ENCODE assay signal across 37 cellular contexts in genomic region chr10:13473986-13474385, GRCh38. TPM values are rescaled to one million over a fixed set of nuclear protein-coding genes. Genes with fewer than 3 reads are reported as not detected.
A peak's percentile ranks its signal among the peaks of the same experiment; 100 is the strongest.
DNase-seq lines count a peak whose midpoint lies in the region; ATAC-seq, FAIRE-seq and TF ChIP-seq lines count a peak whose summit lies in the region.
"Had no signal": no experiment of that assay in that cellular context is flagged by ENCODE, and none has a peak within 500 bp of the region (broad histone marks: within the 10 kb centered on the region; RNA-seq: fewer than 3 reads in every experiment).

No MANE protein-coding gene starts in this region.

- H3K9ac ChIP-seq in GM12878 (ENCODE audit: control insufficient read depth, insufficient read depth, low read length): no peak overlapping the region
- H3K9ac ChIP-seq in neuronal stem cell (ENCODE audit: low read depth, low read length, poor library complexity): peak overlapping the region; percentile 46
- H3K9ac ChIP-seq: BLaER1; BLaER1 treated with 17β-estradiol and CSF1 and Interleukin-3, amounts not matched to agents 10 nM and 100 nM had no signal

- H2BK5ac ChIP-seq in neuronal stem cell (ENCODE audit: low read length): no peak overlapping the region

- TF ChIP-seq CTCF in HEK293 (tag by site-specific recombination; IDR thresholded peaks at IDR 0.05): no peak
- TF ChIP-seq CTCF in GM12878 (IDR thresholded peaks at IDR 0.05 in 2 of 3, conservative IDR thresholded peaks at IDR 0.05 in 1 of 3; ENCODE audit: control insufficient read depth in 2 of 3, extremely low read depth in 1 of 3, insufficient read depth in 1 of 3, low read depth in 3 of 3, low read length in 3 of 3): no peak

- no peak overlapping the region for H3K27ac ChIP-seq in HEK293 (ENCODE audit: extremely low read depth, low read depth, low read length)
- H3K27ac ChIP-seq in GM12878 (ENCODE audit: control insufficient read depth, insufficient read depth): no peak overlapping the region
- H3K27ac ChIP-seq in neuronal stem cell (replicated peaks; ENCODE audit: low read length): no peak overlapping the region
- H3K27ac ChIP-seq: 22Rv1; A549; BLaER1; BLaER1 treated with 17β-estradiol and CSF1 and Interleukin-3, amounts not matched to agents 10 nM and 100 nM; C4-2B had no signal

- H4K91ac ChIP-seq in neuronal stem cell (ENCODE audit: low read depth, low read length, poor library complexity): no peak overlapping the region

- H3K27me3 ChIP-seq in GM12878 (replicated peaks in 1 of 2; ENCODE audit: control insufficient read depth in 2 of 2, insufficient read depth in 2 of 2, low read length in 1 of 2): no peaks in the 10 kb centered on the region
- H3K27me3 ChIP-seq in neuronal stem cell (ENCODE audit: control insufficient read depth in 3 of 3, insufficient read depth in 3 of 3, low read depth in 1 of 3, low read length in 3 of 3): no peaks in the 10 kb centered on the region
- H3K27me3 ChIP-seq: BLaER1; BLaER1 treated with 17β-estradiol and CSF1 and Interleukin-3, amounts not matched to agents 10 nM and 100 nM had no signal

- SMC1A ChIA-PET in GM12878 (lab: Charles Lee; ENCODE audit: uncharacterized antibody, unreplicated experiment): no interaction called here

- H3K36me3 ChIP-seq in HEK293 (ENCODE audit: control insufficient read depth in 2 of 2, insufficient read depth in 1 of 2, low read length in 2 of 2) (peaks cover 0 to 28% of the 10 kb centered on the region in 2 experiments; a peak in 2 of 3 replicates), GM12878 (ENCODE audit: control insufficient read depth in 2 of 2, insufficient read depth in 2 of 2, low read length in 1 of 2) (no peaks in the 10 kb centered on the region), neuronal stem cell (replicated peaks in 1 of 2; ENCODE audit: control insufficient read depth in 2 of 2, insufficient read depth in 2 of 2, low read length in 2 of 2) (peaks cover 0 to 12% of the 10 kb centered on the region in 2 donors)
- H3K36me3 ChIP-seq: BE2C; BLaER1; BLaER1 treated with 17β-estradiol and CSF1 and Interleukin-3, amounts not matched to agents 10 nM and 100 nM had no signal

- H3K79me2 ChIP-seq in GM12878 (ENCODE audit: control insufficient read depth, insufficient read depth, low read length): no peaks in the 10 kb centered on the region

- no peak overlapping the region for H2BK120ac ChIP-seq in neuronal stem cell (ENCODE audit: low read depth, low read length)

- no peaks in the 10 kb centered on the region for H3K9me3 ChIP-seq in HEK293 (ENCODE audit: control insufficient read depth, insufficient read depth, low read depth, low read length)
- no peaks in the 10 kb centered on the region for H3K9me3 ChIP-seq in GM12878 (replicated peaks; ENCODE audit: control insufficient read depth, insufficient read depth, low read length)
- peaks cover 0 to 2% of the 10 kb centered on the region in 2 donors for H3K9me3 ChIP-seq in neuronal stem cell (replicated peaks in 1 of 2; ENCODE audit: control insufficient read depth in 2 of 2, insufficient read depth in 1 of 2, low read depth in 1 of 2, low read length in 2 of 2)
- H3K9me3 ChIP-seq: A549, BE2C, Caco-2 had no signal

- H3K4me3 ChIP-seq in HEK293 (ENCODE audit: low read depth, low read length) (no peak overlapping the region), GM12878 (no peak overlapping the region), neuronal stem cell (ENCODE audit: low read length in 2 of 2) (no peak overlapping the region)
- H3K4me3 ChIP-seq: A549; BLaER1; BLaER1 treated with 17β-estradiol and CSF1 and Interleukin-3, amounts not matched to agents 10 nM and 100 nM had no signal

- H3K18ac ChIP-seq in neuronal stem cell (ENCODE audit: low read length): no peak overlapping the region

- FAIRE-seq in GM12878 (lab: Jason Lieb, UNC) (no peak), urothelium cell line (lab: Jason Lieb, UNC) (peak; percentile 77)
- FAIRE-seq: A204.1, A549, D721Med had no signal

- no peak overlapping the region for H2AFZ ChIP-seq in GM12878 (ENCODE audit: control insufficient read depth, low read depth, low read length)
- H2AFZ ChIP-seq in neuronal stem cell (ENCODE audit: low read length): no peak overlapping the region

- H2BK12ac ChIP-seq in neuronal stem cell (ENCODE audit: low read length): no peak overlapping the region

- no peak overlapping the region for H3K23ac ChIP-seq in neuronal stem cell (ENCODE audit: low read depth, low read length, poor library complexity)

- no TSS peak for BruUV-seq in GM12878 (replicated peaks; lab: Mats Ljungman, UMichigan)

- no peak overlapping the region for H3K14ac ChIP-seq in neuronal stem cell (ENCODE audit: low read length)

- no peaks in the 10 kb centered on the region for H4K20me1 ChIP-seq in GM12878 (ENCODE audit: control insufficient read depth, insufficient read depth)
- H4K20me1 ChIP-seq: BLaER1; BLaER1 treated with 17β-estradiol and CSF1 and Interleukin-3, amounts not matched to agents 10 nM and 100 nM had no signal

- TF ChIP-seq POLR2A in GM12878 (IDR thresholded peaks at IDR 0.05; ENCODE audit: low read depth, low read length): no peak

- RAD21 ChIA-PET in GM12878 (lab: Charles Lee; ENCODE audit: unreplicated experiment): no interaction called here

- H2BK15ac ChIP-seq in neuronal stem cell (ENCODE audit: low read length): no peak overlapping the region

- TF ChIP-seq EP300 in GM12878 (IDR thresholded peaks at IDR 0.05; ENCODE audit: borderline replicate concordance in 1 of 2, control insufficient read depth in 1 of 2, low read depth in 2 of 2, low read length in 2 of 2): no peak

- POLR2A ChIA-PET in HEK293 (lab: Yijun Ruan, JAX) (no interaction called here), GM12878 (lab: Charles Lee) (no interaction called here)

- no peak overlapping the region for H4K8ac ChIP-seq in neuronal stem cell (ENCODE audit: low read depth, low read length)

- WGBS in GM12878 (ENCODE audit: insufficient coverage, insufficient replicate concordance, low lambda C conversion rate, missing lambda C conversion rate): 88% methylated on average over 26 of the region's 26 CpGs
- no CpG with 5 or more reads among the region's 26 CpGs for WGBS in neuronal stem cell (ENCODE audit: extremely low coverage in 2 of 2, insufficient read length in 2 of 2, insufficient replicate concordance in 1 of 2), 2 donors

- H3K4me1 ChIP-seq in HEK293 (ENCODE audit: control insufficient read depth, insufficient read depth, low read length) (no peaks in the 10 kb centered on the region), GM12878 (ENCODE audit: control insufficient read depth, insufficient read depth, low read length) (no peaks in the 10 kb centered on the region), neuronal stem cell (ENCODE audit: control insufficient read depth in 2 of 2, insufficient read depth in 1 of 2, low read depth in 1 of 2, low read length in 2 of 2) (no peaks in the 10 kb centered on the region)
- H3K4me1 ChIP-seq: A549; BE2C; BLaER1; BLaER1 treated with 17β-estradiol and CSF1 and Interleukin-3, amounts not matched to agents 10 nM and 100 nM; Caco-2 had no signal

- CTCF ChIA-PET in HEK293 (lab: Yijun Ruan, JAX): no interaction called here
- CTCF ChIA-PET in GM12878 (lab: Yijun Ruan, JAX): no interaction called here

- in situ Hi-C loops in GM12878 (cut with MboI): no loop called here

- H3K4me2 ChIP-seq in GM12878 (ENCODE audit: control insufficient read depth, insufficient read depth) (no peak overlapping the region), neuronal stem cell (ENCODE audit: insufficient read depth, low read length, poor library complexity, severe bottlenecking) (no peak overlapping the region)
- H3K4me2 ChIP-seq: A549; BLaER1; BLaER1 treated with 17β-estradiol and CSF1 and Interleukin-3, amounts not matched to agents 10 nM and 100 nM had no signal

- H3K79me1 ChIP-seq in neuronal stem cell (ENCODE audit: low read depth, low read length): no peaks in the 10 kb centered on the region

- TF ChIP-seq RAD21 in GM12878 (IDR thresholded peaks at IDR 0.05; ENCODE audit: insufficient read depth, low read depth, low read length): no peak

- no peak overlapping the region for H2AK5ac ChIP-seq in neuronal stem cell (ENCODE audit: low read depth, low read length)

- ATAC-seq in GM12878: no peak
- no peak for ATAC-seq in GM21576 (IDR thresholded peaks at IDR 0.05; ENCODE audit: unreplicated experiment)
- ATAC-seq: A549; CD8-positive, alpha-beta T cell had no signal

- DNase-seq in GM12878 (ENCODE audit: low read depth, low spot score): no peak
- no peak for DNase-seq in neuronal stem cell (ENCODE audit: low spot score)
- DNase-seq in urothelium cell line (ENCODE audit: low spot score): no peak
- DNase-seq in MV-4-11 (lab: John Stamatoyannopoulos, UW): no peak
- DNase-seq in HuH-7.5 (ENCODE audit: low spot score): no peak
- DNase-seq in GOT3 (lab: John Stamatoyannopoulos, UW): no peak
- DNase-seq: 8988T; ACHN; AML-193; BE2C; C1 segment of cervical spinal cord; Caco-2; Calu3; CD4-positive, alpha-beta memory T cell; CD4-positive, alpha-beta T cell; CD4-positive, CD25-positive, alpha-beta regulatory T cell; CD8-positive, alpha-beta memory T cell; CD8-positive, alpha-beta T cell; COR-L47; DMS 273 treated with DMSO at 0.1 percent for 48 hours; DMS153; DMS53; DMS79; DMS79 treated with DMSO at 0.1 percent for 48 hours; DND-41; EL had no signal

- H3K4ac ChIP-seq in neuronal stem cell (ENCODE audit: low read length): no peak overlapping the region

- intact Hi-C loops in GM12878 (cut with micrococcal nuclease; ENCODE audit: unreplicated experiment): no loop called here

TF ChIP-seq in HEK293, 187 proteins besides CTCF, POLR2A, EP300 and RAD21 (continues in another document):
- no peak for TF ChIP-seq ZNF677 (tag by site-specific recombination; IDR thresholded peaks at IDR 0.05)

RNA-seq across cellular contexts. Expression of gene BEND7, which starts 54.8 kb away (rescaled TPM):
- total RNA-seq in GM12878 (2013; cell fraction: nucleolus; rRNA removed): not detected in 2 replicates
- total RNA-seq in GM12878 (2014; rRNA removed) (not detected in 2 replicates), GM12878 (2014; rRNA removed; fragmentation: Illumina TruSeq; extraction: Trizol) (not detected in 2 replicates), GM12878 (2021) (0.13 TPM in 1 of 2 replicates, not detected in the other)
- polyA plus RNA-seq in GM12878 (2011; ENCODE audit: low read depth): not detected
- polyA plus RNA-seq in GM12878 (2011; rRNA removed) (not detected in 2 replicates), GM12878 (2014; fragmentation: Illumina TruSeq; extraction: Trizol) (not detected in 2 replicates), GM12878 (2014; fragmentation: Nextera tagmentation; extraction: Ambion mirVana) (not detected), GM12878 (2014; rRNA removed) (not detected in 2 replicates), GM12878 (2016; fragmentation: Nextera tagmentation; extraction: Ambion mirVana) (not detected)
- not detected in 2 replicates for polyA plus RNA-seq in GM12878 (2011; cell fraction: cytosol; rRNA removed)
- polyA plus RNA-seq in GM12878 (2011; cell fraction: nucleus; rRNA removed): not detected in 2 replicates
- 0.21 TPM in 1 of 2 replicates, not detected in the other for polyA plus RNA-seq in GM12878 (2012)
- not detected in 2 replicates for polyA minus RNA-seq in GM12878 (2011; rRNA and poly(A)+ RNA removed)
- not detected in 2 replicates for polyA minus RNA-seq in GM12878 (2011; cell fraction: cytosol; rRNA and poly(A)+ RNA removed)
- polyA minus RNA-seq in GM12878 (2011; cell fraction: nucleus; rRNA and poly(A)+ RNA removed): not detected in 2 replicates
- 7.0 TPM for polyA plus RNA-seq in neuronal stem cell (2013, experiment 1 of 2)
- 7.6 TPM for polyA plus RNA-seq in neuronal stem cell (2013, experiment 2 of 2)
- total RNA-seq: B cell; CD4-positive, alpha-beta memory T cell; CD4-positive, alpha-beta T cell; CD8-positive, alpha-beta memory T cell; CD8-positive, alpha-beta T cell had no signal
- polyA plus RNA-seq: CD14-positive monocyte; CD4-positive, alpha-beta memory T cell; CD4-positive, CD25-positive, alpha-beta regulatory T cell; CD8-positive, alpha-beta memory T cell had no signal
